ENCODE assay signal across 8 cellular contexts in genomic region chr21:41878831-41879189, GRCh38. TPM values are rescaled to one million over a fixed set of nuclear protein-coding genes. Genes with fewer than 3 reads are reported as not detected.
DNase-seq lines count a peak whose midpoint lies in the region; ATAC-seq and TF ChIP-seq lines count a peak whose summit lies in the region.

No MANE protein-coding gene starts in this region.

- H3K4me3 ChIP-seq in muscle layer of duodenum (ENCODE audit: low read depth in 1 of 2, low read length in 2 of 2), result peak overlapping the region; percentile 77

- H3K27me3 ChIP-seq in muscle layer of duodenum (ENCODE audit: low read depth, low read length), result no peaks in the 10 kb centered on the region

- H3K4me1 ChIP-seq in muscle layer of duodenum (ENCODE audit: control insufficient read depth in 1 of 2, insufficient read depth in 2 of 2, low read length in 2 of 2), result peaks cover 0 to 11% of the 10 kb centered on the region in 2 donors

- intact Hi-C loops in CD14-positive monocyte (cut with micrococcal nuclease), result loop anchor here (5.0 kb wide), 2 partner anchors 43 to 53 kb away; no protein-coding TSS in a partner anchor

- H3K9me3 ChIP-seq in muscle layer of duodenum (ENCODE audit: control insufficient read depth in 1 of 2, low read length in 2 of 2), result no peaks in the 10 kb centered on the region

- peaks cover 0 to 3% (median 2%) of the 10 kb centered on the region in 3 donors for H3K27me3 Mint-ChIP-seq in CD14-positive monocyte (ENCODE audit: low read depth in 3 of 3)

- peaks cover 25% of the 10 kb centered on the region for H3K4me1 Mint-ChIP-seq in CD14-positive monocyte

- peak; percentile 57 for ATAC-seq in HG03442 (IDR thresholded peaks at IDR 0.05; ENCODE audit: unreplicated experiment)

- H3K27ac Mint-ChIP-seq in CD14-positive monocyte, result peak overlapping the region in 1 of 7 donors; percentile 82

- TF ChIP-seq POLR2A in erythroblast (IDR thresholded peaks at IDR 0.05; ENCODE audit: low read length), result no peak

- H3K36me3 ChIP-seq in muscle layer of duodenum (ENCODE audit: control insufficient read depth in 1 of 2, insufficient read depth in 2 of 2, low read length in 2 of 2), result no peaks in the 10 kb centered on the region

- H3K9me3 Mint-ChIP-seq in CD14-positive monocyte, result no peaks in the 10 kb centered on the region

- H3K36me3 Mint-ChIP-seq in CD14-positive monocyte, result peaks cover 3 to 5% of the 10 kb centered on the region in 2 donors

- peak overlapping the region in 1 of 2 donors; percentile 37 for H3K4me3 Mint-ChIP-seq in CD14-positive monocyte

- no peak for TF ChIP-seq CTCF in CD14-positive monocyte (IDR thresholded peaks at IDR 0.05)

- peak; percentile 64 for DNase-seq in CD14-positive monocyte (ENCODE audit: low spot score)
- peak; percentile 92 for DNase-seq in GM19238 (ENCODE audit: insufficient read length, low spot score)
- DNase-seq in NOMO-1 (lab: John Stamatoyannopoulos, UW; ENCODE audit: unreplicated experiment in 2 of 2), result peak; percentile 60 to 70
- DNase-seq in activated T-cell treated with anti-CD3 and anti-CD28 coated beads for 1 hour (ENCODE audit: low read depth), result peak; percentile 69
- DNase-seq in erythroblast (lab: John Stamatoyannopoulos, UW), result peak; percentile 86 to 88
- DNase-seq in stimulated activated CD8-positive, alpha-beta memory T cell treated with anti-CD3 and anti-CD28 coated beads, Interleukin-7, amount 100 ng/mL, for 24 hours (ENCODE audit: low read depth), result peak; percentile 49

- no peak overlapping the region for H3K27ac ChIP-seq in muscle layer of duodenum (ENCODE audit: low read length)

RNA-seq across cellular contexts. Expression of gene PRDM15, which starts 0.3 kb away (rescaled TPM):
- under 1 TPM; 0.19 to 0.74 TPM for polyA plus RNA-seq in CD14-positive monocyte
